Comparison of ENCODE assay signal across 20 cellular contexts in the genomic region with DNA sequence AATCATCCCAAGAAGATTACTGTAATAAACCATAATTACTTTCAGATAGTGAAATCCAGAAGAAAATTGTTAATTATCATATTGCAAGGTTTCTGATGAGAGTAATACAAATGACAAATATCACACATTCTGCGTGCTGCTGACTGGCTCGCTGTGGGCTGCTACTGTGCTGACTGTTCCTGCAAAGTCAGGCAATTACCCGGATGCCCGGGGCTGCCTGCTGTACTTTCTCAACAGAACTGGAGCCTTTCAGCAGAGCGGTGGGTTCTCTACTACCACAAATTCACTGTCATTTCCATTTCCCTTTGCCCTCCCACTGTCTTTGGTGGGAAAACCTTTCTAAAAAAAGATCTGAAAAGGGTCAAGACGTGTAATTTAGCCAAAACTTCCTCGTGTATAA.
"Had no signal": no experiment of that assay in that cellular context is flagged by ENCODE, and none has a peak within 500 bp of the region (broad histone marks: within the 10 kb centered on the region; RNA-seq: fewer than 3 reads in every experiment).

No MANE protein-coding gene starts in this region.

- H3K9ac ChIP-seq: neural progenitor cell had no signal

- H3K27me3 ChIP-seq: dorsolateral prefrontal cortex, heart left ventricle, neural progenitor cell, ovary had no signal

- H3K4me1 ChIP-seq: neural progenitor cell had no signal

- H3K4me1 Mint-ChIP-seq: neural progenitor cell had no signal

- H3K27ac Mint-ChIP-seq: neural progenitor cell, progenitor cell of endocrine pancreas had no signal

- H3K4me3 ChIP-seq: dorsolateral prefrontal cortex, heart left ventricle, lung, neural progenitor cell, ovary had no signal

- H3K4me2 ChIP-seq: neural progenitor cell had no signal

- H3K36me3 Mint-ChIP-seq: neural progenitor cell had no signal

- H3K4me3 Mint-ChIP-seq: natural killer cell treated with Interleukin-12 subunit alpha and Interleukin-12 subunit beta and Interleukin-15 and Interleukin-18, amount 100 ng/mL, for 72 hours; neural progenitor cell had no signal

- H2AFZ ChIP-seq: neural progenitor cell had no signal

- H3K9me3 ChIP-seq: heart left ventricle, ovary had no signal

- H3K9me3 Mint-ChIP-seq: natural killer cell treated with Interleukin-12 subunit alpha and Interleukin-12 subunit beta and Interleukin-15 and Interleukin-18, amount 100 ng/mL, for 72 hours; neural progenitor cell had no signal

- H3K27me3 Mint-ChIP-seq: natural killer cell treated with Interleukin-12 subunit alpha and Interleukin-12 subunit beta and Interleukin-15 and Interleukin-18, amount 100 ng/mL, for 72 hours; progenitor cell of endocrine pancreas had no signal

- H3K27ac ChIP-seq: heart left ventricle, neural progenitor cell, ovary had no signal

- DNase-seq: cortex of kidney; effector CD8-positive, alpha-beta T cell; heart left ventricle; hippocampal formation; left colon; left ventricle myocardium superior; mesenchymal stem cell; midbrain; ovary; right cardiac atrium; small intestine; stimulated activated CD4-positive, alpha-beta T cell treated with anti-CD3 and anti-CD28 coated beads, Interleukin-4, amount 100 ng/mL, for 24 hours; stimulated activated naive CD4-positive, alpha-beta T cell treated with Interleukin-2 at 50 U/mL for 16 hours; trophoblast cell had no signal

- ATAC-seq: esophagus mucosa; heart left ventricle; left colon; left ventricle myocardium superior; natural killer cell treated with Interleukin-12 subunit alpha and Interleukin-12 subunit beta and Interleukin-15 and Interleukin-18, amount 100 ng/mL, for 72 hours; right cardiac atrium had no signal

- H3K36me3 ChIP-seq: neural progenitor cell, ovary had no signal
